ENCODE assay signal across 8 cellular contexts in genomic region chr14:60648934-60649814, GRCh38. TPM values are rescaled to one million over a fixed set of nuclear protein-coding genes. Genes with fewer than 3 reads are reported as not detected.
A peak's percentile ranks its signal among the peaks of the same experiment; 100 is the strongest.
DNase-seq lines count a peak whose midpoint lies in the region; ATAC-seq and TF ChIP-seq lines count a peak whose summit lies in the region.

Gene SIX1 (minus strand): TSS chr14:60649477. CDS start chr14:60649189, 288 bp downstream.

- ATAC-seq in HG02981 (IDR thresholded peaks at IDR 0.05; ENCODE audit: unreplicated experiment) (peak; percentile 53), gastroesophageal sphincter (peak; percentile 88)

- 0 to 5% methylated on average over 8 to 12 of the region's 76 CpGs for WGBS in gastroesophageal sphincter (ENCODE audit: low coverage in 1 of 2), 2 donors

- no peaks in the 10 kb centered on the region for H3K9me3 ChIP-seq in gastroesophageal sphincter

- TF ChIP-seq POLR2A in gastroesophageal sphincter (IDR thresholded peaks at IDR 0.05), result no peak

- no peak for TF ChIP-seq EP300 in gastroesophageal sphincter (IDR thresholded peaks at IDR 0.05)

- peaks cover 0 to 58% (median 30%) of the 10 kb centered on the region in 3 donors for H3K4me1 ChIP-seq in gastroesophageal sphincter

- DNase-seq in activated CD8-positive, alpha-beta memory T cell treated with anti-CD3 and anti-CD28 coated beads for 24 hours, result peak; percentile 66
- no peak for DNase-seq in activated CD8-positive, alpha-beta memory T cell treated with anti-CD3 and anti-CD28 coated beads, Interleukin-2, amount 50 U/mL, for 4 hours
- DNase-seq in NCI-H2227 (lab: John Stamatoyannopoulos, UW; ENCODE audit: unreplicated experiment) (peak; percentile 84), non-pigmented ciliary epithelial cell (ENCODE audit: low read depth) (peak; percentile 79), mucosa of gallbladder (ENCODE audit: low spot score) (no peak)
- peak; percentile 67 for DNase-seq in activated CD8-positive, alpha-beta memory T cell treated with anti-CD3 and anti-CD28 coated beads, Interleukin-2, amount 50 U/mL, for 48 hours

- H3K4me3 ChIP-seq in gastroesophageal sphincter, result peak within 1 kb of the TSS; percentile 10 to 60

- peak within 1 kb of the TSS in 2 of 4 donors; percentile 40 to 43 for H3K27ac ChIP-seq in gastroesophageal sphincter

- H3K36me3 ChIP-seq in gastroesophageal sphincter, result no peaks in the 10 kb centered on the region

- TF ChIP-seq CTCF in gastroesophageal sphincter (IDR thresholded peaks at IDR 0.05), result no peak

- H3K27me3 ChIP-seq in gastroesophageal sphincter, result peaks cover 100% of the 10 kb centered on the region

RNA-seq across cellular contexts. Expression of gene SIX1, which starts in this region (rescaled TPM):
- total RNA-seq in gastroesophageal sphincter (1 to 10 TPM in 1 of 4 donors, under 1 TPM in 3; 0.42 to 1.4 (median 0.70) TPM), mucosa of gallbladder (not detected)

Comparison
In these comparisons a context has a peak if more than half of its experiments do, and no peak if none do; other contexts are left out.
1. DNase-seq: peak in activated CD8-positive, alpha-beta memory T cell treated with anti-CD3 and anti-CD28 coated beads for 24 hours (single experiment), NCI-H2227 (single experiment), activated CD8-positive, alpha-beta memory T cell treated with anti-CD3 and anti-CD28 coated beads, Interleukin-2, amount 50 U/mL, for 48 hours (single experiment) and non-pigmented ciliary epithelial cell (single experiment); none in activated CD8-positive, alpha-beta memory T cell treated with anti-CD3 and anti-CD28 coated beads, Interleukin-2, amount 50 U/mL, for 4 hours (single experiment) and mucosa of gallbladder (single experiment).